24 cellular contexts compared by ENCODE assay signal in genomic region chr16:46803373-46803772, GRCh38. TPM values are rescaled to one million over a fixed set of nuclear protein-coding genes. Genes with fewer than 3 reads are reported as not detected.
A peak's percentile ranks its signal among the peaks of the same experiment; 100 is the strongest.
DNase-seq lines count a peak whose midpoint lies in the region; ATAC-seq and TF ChIP-seq lines count a peak whose summit lies in the region.
"Had no signal": no experiment of that assay in that cellular context is flagged by ENCODE, and none has a peak within 500 bp of the region (broad histone marks: within the 10 kb centered on the region; RNA-seq: fewer than 3 reads in every experiment).

No MANE protein-coding gene starts in this region.

- H2AFZ ChIP-seq in H9 (ENCODE audit: low read length), result no peak overlapping the region

- no peaks in the 10 kb centered on the region for H3K9me3 Mint-ChIP-seq in CD4-positive, CD25-positive, alpha-beta regulatory T cell
- 0 out of 5 replicates have a peak, but pooled peaks cover 0 to 2% of the 10 kb centered on the region in 2 experiments for H3K9me3 Mint-ChIP-seq in H9
- H3K9me3 Mint-ChIP-seq in activated CD8-positive, alpha-beta T cell treated with anti-CD3 and anti-CD28 coated beads for 36 hours, result no peaks in the 10 kb centered on the region
- no peaks in the 10 kb centered on the region for H3K9me3 Mint-ChIP-seq in mesothelial cell of epicardium
- no peaks in the 10 kb centered on the region for H3K9me3 Mint-ChIP-seq in activated CD4-positive, alpha-beta T cell treated with anti-CD3 and anti-CD28 coated beads, Interleukin-2, amount 10 ng/mL, durations not matched to agents 24 days and 14 days

- H4K91ac ChIP-seq in H9 (ENCODE audit: insufficient read length, low read depth, low read length), result no peak overlapping the region

- no peak overlapping the region for H2BK12ac ChIP-seq in H9 (ENCODE audit: insufficient read length, low read depth, low read length)

- CTCF ChIA-PET in activated CD8-positive, alpha-beta T cell treated with anti-CD3 and anti-CD28 coated beads for 36 hours (lab: Charles Lee), result interaction anchor here (0.9 kb wide), 1 partner anchor 130 kb away, joined by 3 read pairs; no protein-coding TSS in a partner anchor

- no peak overlapping the region for H3K14ac ChIP-seq in H9 (ENCODE audit: insufficient read depth, low read length)

- H3K9me3 ChIP-seq in CD4-positive, CD25-positive, alpha-beta regulatory T cell (ENCODE audit: control insufficient read depth in 2 of 2, low read length in 2 of 2), result no peaks in the 10 kb centered on the region
- no peaks in the 10 kb centered on the region for H3K9me3 ChIP-seq in H9 (ENCODE audit: control insufficient read depth, low read depth, low read length)
- no peaks in the 10 kb centered on the region for H3K9me3 ChIP-seq in upper lobe of left lung

- no peak for TF ChIP-seq POLR2A in upper lobe of left lung (IDR thresholded peaks at IDR 0.05)

- no peak overlapping the region for H2BK15ac ChIP-seq in H9 (ENCODE audit: low read depth, low read length)

- H3K27ac Mint-ChIP-seq in CD4-positive, CD25-positive, alpha-beta regulatory T cell, result peak overlapping the region; percentile 9 to 78 (median 39)
- H3K27ac Mint-ChIP-seq in H9 (peak overlapping the region in 2 of 3 experiments; percentile 5 to 49; a peak in 4 of 7 replicates), mesothelial cell of epicardium (peak overlapping the region; percentile 60)
- peak overlapping the region; percentile 1 for H3K27ac Mint-ChIP-seq in activated CD8-positive, alpha-beta T cell treated with anti-CD3 and anti-CD28 coated beads for 36 hours
- H3K27ac Mint-ChIP-seq in activated CD4-positive, alpha-beta T cell treated with anti-CD3 and anti-CD28 coated beads, Interleukin-2, amount 10 ng/mL, durations not matched to agents 24 days and 14 days, result no peak overlapping the region

- H3K79me1 ChIP-seq in H9 (ENCODE audit: insufficient read depth, low read depth, low read length, poor library complexity, severe bottlenecking), result no peaks in the 10 kb centered on the region

- H3K27me3 ChIP-seq in CD4-positive, CD25-positive, alpha-beta regulatory T cell (ENCODE audit: control insufficient read depth, insufficient read depth, low read length), result no peaks in the 10 kb centered on the region
- H3K27me3 ChIP-seq in H9 (ENCODE audit: insufficient read depth, low read length), result no peaks in the 10 kb centered on the region
- no peaks in the 10 kb centered on the region for H3K27me3 ChIP-seq in upper lobe of left lung

- TF ChIP-seq CTCF in H9 (conservative IDR thresholded peaks at IDR 0.05) (no peak), mesothelial cell of epicardium (IDR thresholded peaks at IDR 0.05; ENCODE audit: unreplicated experiment) (no peak), upper lobe of left lung (IDR thresholded peaks at IDR 0.05) (no peak)
- TF ChIP-seq CTCF in activated CD8-positive, alpha-beta T cell treated with anti-CD3 and anti-CD28 coated beads for 36 hours (IDR thresholded peaks at IDR 0.05), result no peak

- DNase-seq in CD4-positive, CD25-positive, alpha-beta regulatory T cell, result no peak
- DNase-seq in H9 (no peak), mesothelial cell of epicardium (ENCODE audit: low spot score in 2 of 2, unreplicated experiment in 2 of 2) (no peak), SW 1271 (lab: John Stamatoyannopoulos, UW) (no peak), NCI-H524 treated with DMSO at 0.1 percent for 48 hours (lab: John Stamatoyannopoulos, UW) (no peak), upper lobe of left lung (no peak)
- no peak for DNase-seq in activated CD8-positive, alpha-beta T cell treated with anti-CD3 and anti-CD28 coated beads for 36 hours
- no peak for DNase-seq in activated CD4-positive, alpha-beta T cell treated with anti-CD3 and anti-CD28 coated beads, Interleukin-2, amount 10 ng/mL, durations not matched to agents 24 days and 14 days
- DNase-seq: ACHN, AML-193, COR-L47, DMS 273 treated with DMSO at 0.1 percent for 48 hours, DND-41, NCI-H1417, NCI-H187, NCI-H2107, NCI-H2227 treated with DMSO at 0.1 percent for 48 hours, NCI-H524, PC-3, SIG-M5 had no signal

- H2BK5ac ChIP-seq in H9 (ENCODE audit: insufficient read length, low read length), result no peak overlapping the region

- intact Hi-C loops in activated CD8-positive, alpha-beta T cell treated with anti-CD3 and anti-CD28 coated beads for 36 hours (cut with micrococcal nuclease), result no loop called here
- intact Hi-C loops in activated CD4-positive, alpha-beta T cell treated with anti-CD3 and anti-CD28 coated beads, Interleukin-2, amount 10 ng/mL, durations not matched to agents 24 days and 14 days (cut with micrococcal nuclease), result no loop called here

- no peak overlapping the region for H4K8ac ChIP-seq in H9 (replicated peaks; ENCODE audit: insufficient read length, low read depth, low read length)

- no peaks in the 10 kb centered on the region for H3K23me2 ChIP-seq in H9 (ENCODE audit: insufficient read length, low read depth, low read length, poor library complexity, severe bottlenecking)

- no peak overlapping the region for H2BK20ac ChIP-seq in H9 (ENCODE audit: low read depth, low read length, poor library complexity, severe bottlenecking)

- H2AK5ac ChIP-seq in H9 (ENCODE audit: insufficient read length, low read length), result no peak overlapping the region

- no peak overlapping the region for H3K4me2 ChIP-seq in H9 (ENCODE audit: insufficient read depth, insufficient read length, low read length)
- H3K4me2 ChIP-seq: KMS-11 had no signal

- H3K4me3 ChIP-seq in CD4-positive, CD25-positive, alpha-beta regulatory T cell (ENCODE audit: low read depth, low read length), result peak overlapping the region; percentile 45
- H3K4me3 ChIP-seq in upper lobe of left lung, result no peak overlapping the region

- no peak overlapping the region for H3K9ac ChIP-seq in H9 (ENCODE audit: extremely low read depth, insufficient read length, low read length)
- H3K9ac ChIP-seq: KMS-11 had no signal

- H3K36me3 Mint-ChIP-seq in CD4-positive, CD25-positive, alpha-beta regulatory T cell, result peaks cover 13% of the 10 kb centered on the region
- H3K36me3 Mint-ChIP-seq in H9 (ENCODE audit: insufficient read depth in 1 of 3, low read depth in 3 of 3) (peaks cover 1 to 13% (median 9%) of the 10 kb centered on the region in 3 experiments; a peak in 5 of 7 replicates), mesothelial cell of epicardium (peaks cover 15% of the 10 kb centered on the region)
- peaks cover 27% of the 10 kb centered on the region for H3K36me3 Mint-ChIP-seq in activated CD8-positive, alpha-beta T cell treated with anti-CD3 and anti-CD28 coated beads for 36 hours (ENCODE audit: low read depth)
- H3K36me3 Mint-ChIP-seq in activated CD4-positive, alpha-beta T cell treated with anti-CD3 and anti-CD28 coated beads, Interleukin-2, amount 10 ng/mL, durations not matched to agents 24 days and 14 days (ENCODE audit: low read depth), result peaks cover 50% of the 10 kb centered on the region

- no peak overlapping the region for H2BK120ac ChIP-seq in H9 (ENCODE audit: low read depth, low read length, poor library complexity, severe bottlenecking)

- H4K20me1 ChIP-seq in H9 (ENCODE audit: control insufficient read depth, insufficient read depth, insufficient read length), result no peaks in the 10 kb centered on the region

- peaks cover 4% of the 10 kb centered on the region for H3K36me3 ChIP-seq in CD4-positive, CD25-positive, alpha-beta regulatory T cell (ENCODE audit: control insufficient read depth, insufficient read depth, low read length)
- H3K36me3 ChIP-seq in upper lobe of left lung, result no peaks in the 10 kb centered on the region

- peak overlapping the region; percentile 45 for H3K27ac ChIP-seq in CD4-positive, CD25-positive, alpha-beta regulatory T cell (ENCODE audit: insufficient read depth, low read length, poor library complexity, severe bottlenecking)
- H3K27ac ChIP-seq in H9 (ENCODE audit: insufficient read length, low read depth, low read length) (no peak overlapping the region), upper lobe of left lung (no peak overlapping the region)
- H3K27ac ChIP-seq: C4-2B, KMS-11, RWPE1 had no signal

- no peak overlapping the region for H3K56ac ChIP-seq in H9 (ENCODE audit: insufficient read length, low read depth, low read length)

- no peak for ATAC-seq in CD4-positive, CD25-positive, alpha-beta regulatory T cell (ENCODE audit: low read depth in 2 of 2)
- ATAC-seq in activated CD8-positive, alpha-beta T cell treated with anti-CD3 and anti-CD28 coated beads for 36 hours, result no peak
- no peak for ATAC-seq in upper lobe of left lung (ENCODE audit: low FRiP score in 2 of 2)
- ATAC-seq: HCT116, PC-3 had no signal

- H3T11ph ChIP-seq in H9 (ENCODE audit: low read length), result no peak overlapping the region

- TF ChIP-seq EP300 in upper lobe of left lung (IDR thresholded peaks at IDR 0.05), result no peak

- H3K4me1 Mint-ChIP-seq in CD4-positive, CD25-positive, alpha-beta regulatory T cell, result peaks cover 22 to 58% (median 39%) of the 10 kb centered on the region in 4 donors
- peaks cover 3 to 4% of the 10 kb centered on the region in 2 experiments; a peak in 3 of 4 replicates for H3K4me1 Mint-ChIP-seq in H9
- H3K4me1 Mint-ChIP-seq in activated CD8-positive, alpha-beta T cell treated with anti-CD3 and anti-CD28 coated beads for 36 hours (ENCODE audit: low read depth), result peaks cover 12% of the 10 kb centered on the region
- H3K4me1 Mint-ChIP-seq in mesothelial cell of epicardium, result peaks cover 28% of the 10 kb centered on the region
- H3K4me1 Mint-ChIP-seq in activated CD4-positive, alpha-beta T cell treated with anti-CD3 and anti-CD28 coated beads, Interleukin-2, amount 10 ng/mL, durations not matched to agents 24 days and 14 days, result peaks cover 21% of the 10 kb centered on the region

- POLR2A ChIA-PET in activated CD8-positive, alpha-beta T cell treated with anti-CD3 and anti-CD28 coated beads for 36 hours (lab: Charles Lee), result no interaction called here

- WGBS in H9 (ENCODE audit: extremely low coverage, insufficient read length, low lambda C conversion rate), result no CpG with 5 or more reads among the region's 3 CpGs
- 83 to 84% methylated on average over 3 of the region's 3 CpGs for WGBS in upper lobe of left lung, 2 donors

- H3K4ac ChIP-seq in H9 (ENCODE audit: low read depth, low read length), result no peak overlapping the region

- H3K4me3 Mint-ChIP-seq in CD4-positive, CD25-positive, alpha-beta regulatory T cell, result peak overlapping the region in 1 of 4 donors; percentile 1
- H3K4me3 Mint-ChIP-seq in H9 (no peak overlapping the region), mesothelial cell of epicardium (no peak overlapping the region)
- no peak overlapping the region for H3K4me3 Mint-ChIP-seq in activated CD8-positive, alpha-beta T cell treated with anti-CD3 and anti-CD28 coated beads for 36 hours
- no peak overlapping the region for H3K4me3 Mint-ChIP-seq in activated CD4-positive, alpha-beta T cell treated with anti-CD3 and anti-CD28 coated beads, Interleukin-2, amount 10 ng/mL, durations not matched to agents 24 days and 14 days

- no peak overlapping the region for H4K5ac ChIP-seq in H9 (ENCODE audit: insufficient read length, low read depth, low read length)

- H3K79me2 ChIP-seq in H9 (ENCODE audit: insufficient read depth, low read length), result no peaks in the 10 kb centered on the region

- no peaks in the 10 kb centered on the region for H3K27me3 Mint-ChIP-seq in CD4-positive, CD25-positive, alpha-beta regulatory T cell
- H3K27me3 Mint-ChIP-seq in H9 (ENCODE audit: low read depth), result no peaks in the 10 kb centered on the region
- H3K27me3 Mint-ChIP-seq in activated CD8-positive, alpha-beta T cell treated with anti-CD3 and anti-CD28 coated beads for 36 hours, result no peaks in the 10 kb centered on the region
- H3K27me3 Mint-ChIP-seq in mesothelial cell of epicardium (ENCODE audit: low read depth), result no peaks in the 10 kb centered on the region
- H3K27me3 Mint-ChIP-seq in activated CD4-positive, alpha-beta T cell treated with anti-CD3 and anti-CD28 coated beads, Interleukin-2, amount 10 ng/mL, durations not matched to agents 24 days and 14 days, result no peaks in the 10 kb centered on the region

- H3K18ac ChIP-seq in H9 (ENCODE audit: insufficient read length, low read depth, low read length), result no peak overlapping the region

- no peak overlapping the region for H3K23ac ChIP-seq in H9 (ENCODE audit: insufficient read length, low read depth, low read length)

- H3K4me1 ChIP-seq in CD4-positive, CD25-positive, alpha-beta regulatory T cell (ENCODE audit: control insufficient read depth, insufficient read depth, low read length, poor library complexity, severe bottlenecking), result peaks cover 4% of the 10 kb centered on the region
- no peaks in the 10 kb centered on the region for H3K4me1 ChIP-seq in H9 (ENCODE audit: insufficient read depth, low read length)
- no peaks in the 10 kb centered on the region for H3K4me1 ChIP-seq in upper lobe of left lung

RNA-seq across cellular contexts. Expression of gene C16orf87, which starts 27.6 kb away (rescaled TPM):
- 24.6 TPM for total RNA-seq in CD4-positive, CD25-positive, alpha-beta regulatory T cell
- polyA plus RNA-seq in CD4-positive, CD25-positive, alpha-beta regulatory T cell, result 10 to 100 TPM; 13.1 to 22.6 (median 15.8) TPM
- total RNA-seq in H9 (2021) (16.7 and 18.2 TPM in 2 replicates), mesothelial cell of epicardium (28.2 to 29.5 TPM (median 28.6 TPM) in 3 replicates), upper lobe of left lung (1 to 10 TPM; 4.2 to 9.5 (median 6.2) TPM)
- 10 to 100 TPM; 12.5 to 14.7 TPM for total RNA-seq in activated CD8-positive, alpha-beta T cell treated with anti-CD3 and anti-CD28 coated beads for 36 hours
- 32.0 and 32.7 TPM in 2 replicates for total RNA-seq in activated CD4-positive, alpha-beta T cell treated with anti-CD3 and anti-CD28 coated beads, Interleukin-2, amount 10 ng/mL, durations not matched to agents 24 days and 14 days

RNA-seq across cellular contexts. Expression of gene MYLK3, which starts 55.2 kb away (rescaled TPM):
- not detected for total RNA-seq in CD4-positive, CD25-positive, alpha-beta regulatory T cell
- not detected for polyA plus RNA-seq in CD4-positive, CD25-positive, alpha-beta regulatory T cell
- total RNA-seq in H9 (2021) (0.39 and 0.90 TPM in 2 replicates), mesothelial cell of epicardium (1.4 to 1.7 TPM (median 1.6 TPM) in 3 replicates), upper lobe of left lung (1 to 10 TPM in 3 of 6 donors, under 1 TPM in 3; 0.11 to 4.2 (median 1.1) TPM)
- under 1 TPM in 1 of 2 experiments, not detected in 1; 0.11 TPM for total RNA-seq in activated CD8-positive, alpha-beta T cell treated with anti-CD3 and anti-CD28 coated beads for 36 hours
- total RNA-seq in activated CD4-positive, alpha-beta T cell treated with anti-CD3 and anti-CD28 coated beads, Interleukin-2, amount 10 ng/mL, durations not matched to agents 24 days and 14 days, result 0.23 and 1.0 TPM in 2 replicates
